Comparison of ENCODE assay signal across 14 cellular contexts in genomic region chrX:13055486-13055885, GRCh38. TPM values are rescaled to one million over a fixed set of nuclear protein-coding genes. Genes with fewer than 3 reads are reported as not detected.
DNase-seq lines count a peak whose midpoint lies in the region; ATAC-seq and TF ChIP-seq lines count a peak whose summit lies in the region.
"Had no signal": no experiment of that assay in that cellular context is flagged by ENCODE, and none has a peak within 500 bp of the region (broad histone marks: within the 10 kb centered on the region; RNA-seq: fewer than 3 reads in every experiment).

No MANE protein-coding gene starts in this region.

- H3F3A ChIP-seq in smooth muscle cell (ENCODE audit: low read depth), result peaks cover 3% of the 10 kb centered on the region

- CTCF ChIA-PET in activated CD4-positive, alpha-beta T cell treated with anti-CD3 and anti-CD28 coated beads for 36 hours (lab: Charles Lee), result no interaction called here

- H3K27ac Mint-ChIP-seq in activated CD4-positive, alpha-beta T cell treated with anti-CD3 and anti-CD28 coated beads for 36 hours, result peak overlapping the region; percentile 4

- no peaks in the 10 kb centered on the region for H4K20me1 ChIP-seq in smooth muscle cell (ENCODE audit: low read depth)

- no peaks in the 10 kb centered on the region for H3K79me2 ChIP-seq in smooth muscle cell (ENCODE audit: low read depth)

- no peaks in the 10 kb centered on the region for H3K36me3 ChIP-seq in smooth muscle cell (ENCODE audit: low read depth)

- POLR2A ChIA-PET in activated CD4-positive, alpha-beta T cell treated with anti-CD3 and anti-CD28 coated beads for 36 hours (lab: Charles Lee), result no interaction called here

- H3K4me3 Mint-ChIP-seq in activated CD4-positive, alpha-beta T cell treated with anti-CD3 and anti-CD28 coated beads for 36 hours, result no peak overlapping the region

- no peaks in the 10 kb centered on the region for H3K9me3 ChIP-seq in smooth muscle cell (replicated peaks; ENCODE audit: low read depth)

- peaks cover 7% of the 10 kb centered on the region for H3K36me3 Mint-ChIP-seq in activated CD4-positive, alpha-beta T cell treated with anti-CD3 and anti-CD28 coated beads for 36 hours (ENCODE audit: low read depth)

- TF ChIP-seq CTCF in smooth muscle cell (IDR thresholded peaks at IDR 0.05; ENCODE audit: borderline replicate concordance, insufficient read depth, poor library complexity, severe bottlenecking), result no peak

- DNase-seq in activated CD4-positive, alpha-beta T cell treated with anti-CD3 and anti-CD28 coated beads for 36 hours, result peak; percentile 22
- no peak for DNase-seq in activated CD4-positive, alpha-beta T cell treated with anti-CD3 and anti-CD28 coated beads, Interleukin-2, amount 50 U/mL, for 4 hours
- DNase-seq in left colon, result no peak
- no peak for DNase-seq in NCI-H524 (lab: John Stamatoyannopoulos, UW)
- DNase-seq in smooth muscle cell (lab: John Stamatoyannopoulos, UW; ENCODE audit: unreplicated experiment), result no peak
- DNase-seq in D341Med (ENCODE audit: low spot score), result no peak
- DNase-seq: NCI-H1105 treated with DMSO at 0.1 percent for 48 hours; stimulated activated CD4-positive, alpha-beta T cell treated with anti-CD3 and anti-CD28 coated beads, Interleukin-4, amount 100 ng/mL, for 4 hours had no signal

- no peak overlapping the region for H3K4me2 ChIP-seq in smooth muscle cell

- no peak overlapping the region for H3K27ac ChIP-seq in smooth muscle cell (ENCODE audit: low read depth)
- H3K27ac ChIP-seq: 22Rv1 had no signal

- H3K27me3 ChIP-seq in smooth muscle cell (ENCODE audit: low read depth), result no peaks in the 10 kb centered on the region

- intact Hi-C loops in activated CD4-positive, alpha-beta T cell treated with anti-CD3 and anti-CD28 coated beads for 36 hours (cut with DNase I, micrococcal nuclease), result no loop called here
- intact Hi-C loops in left colon (cut with DNase I, micrococcal nuclease), result no loop called here

- no peak for ATAC-seq in activated CD4-positive, alpha-beta T cell treated with anti-CD3 and anti-CD28 coated beads for 36 hours
- ATAC-seq in GM19351 (IDR thresholded peaks at IDR 0.05; ENCODE audit: unreplicated experiment), result peak; percentile 68
- peak; percentile 42 for ATAC-seq in HG03135 (IDR thresholded peaks at IDR 0.05; ENCODE audit: unreplicated experiment)
- peak; percentile 56 for ATAC-seq in left colon
- ATAC-seq: sciatic nerve had no signal

- 89% methylated on average over 1 of the region's 1 CpG for WGBS in smooth muscle cell (ENCODE audit: low lambda C conversion rate)

- H3K9ac ChIP-seq in smooth muscle cell (ENCODE audit: low read depth), result no peak overlapping the region

- H3K9me3 Mint-ChIP-seq in activated CD4-positive, alpha-beta T cell treated with anti-CD3 and anti-CD28 coated beads for 36 hours (ENCODE audit: low read depth), result no peaks in the 10 kb centered on the region

- H3K27me3 Mint-ChIP-seq in activated CD4-positive, alpha-beta T cell treated with anti-CD3 and anti-CD28 coated beads for 36 hours, result no peaks in the 10 kb centered on the region

- H3K4me1 Mint-ChIP-seq in activated CD4-positive, alpha-beta T cell treated with anti-CD3 and anti-CD28 coated beads for 36 hours, result peaks cover 77% of the 10 kb centered on the region

- H3K4me1 ChIP-seq in smooth muscle cell (ENCODE audit: low read depth), result no peaks in the 10 kb centered on the region

- H3K4me3 ChIP-seq in smooth muscle cell, result no peak overlapping the region
- H3K4me3 ChIP-seq: lung had no signal

- no peak overlapping the region for H2AFZ ChIP-seq in smooth muscle cell (ENCODE audit: low read depth)

RNA-seq across cellular contexts. Expression of gene FAM9C, which starts 11.1 kb away (rescaled TPM):
- not detected for total RNA-seq in activated CD4-positive, alpha-beta T cell treated with anti-CD3 and anti-CD28 coated beads for 36 hours
- under 1 TPM; 0.09 to 0.17 TPM for total RNA-seq in left colon
- not detected in 2 replicates for total RNA-seq in smooth muscle cell
- not detected in 2 replicates for polyA plus RNA-seq in smooth muscle cell
- total RNA-seq: cerebellum, sciatic nerve had no signal
